19 cellular contexts compared by ENCODE assay signal in genomic region chr11:2651054-2651617, GRCh38. TPM values are rescaled to one million over a fixed set of nuclear protein-coding genes. Genes with fewer than 3 reads are reported as not detected.
DNase-seq lines count a peak whose midpoint lies in the region; ATAC-seq, FAIRE-seq and TF ChIP-seq lines count a peak whose summit lies in the region.
"Had no signal": no experiment of that assay in that cellular context is flagged by ENCODE, and none has a peak within 500 bp of the region (broad histone marks: within the 10 kb centered on the region; RNA-seq: fewer than 3 reads in every experiment).

No MANE protein-coding gene starts in this region.

- H3K4me3 ChIP-seq in H1 (ENCODE audit: extremely low read depth in 1 of 4, insufficient read depth in 2 of 4, low read depth in 3 of 4, low read length in 4 of 4): no peak overlapping the region
- H3K4me3 ChIP-seq: PC-9, SJCRH30 had no signal

- no peak overlapping the region for H3K14ac ChIP-seq in H1 (ENCODE audit: insufficient read length)

- H4K91ac ChIP-seq in H1 (replicated peaks; ENCODE audit: insufficient read length, low read length): no peak overlapping the region

- no peak overlapping the region for H3K4me2 ChIP-seq in H1 (ENCODE audit: insufficient read depth in 1 of 2, low read depth in 2 of 2, low read length in 2 of 2)
- H3K4me2 ChIP-seq: PC-9 had no signal

- TF ChIP-seq RAD21 in H1 (IDR thresholded peaks at IDR 0.05 in 1 of 2, conservative IDR thresholded peaks at IDR 0.05 in 1 of 2; ENCODE audit: low read depth in 2 of 2, low read length in 2 of 2): no peak

- H3K27me3 Mint-ChIP-seq in activated naive CD4-positive, alpha-beta T cell treated with anti-CD3 and anti-CD28 coated beads, Interleukin-2, amount 50 U/mL, for 24 hours: no peaks in the 10 kb centered on the region
- H3K27me3 Mint-ChIP-seq in mesothelial cell of epicardium (ENCODE audit: low read depth): no peaks in the 10 kb centered on the region

- H3K56ac ChIP-seq in H1 (replicated peaks; ENCODE audit: insufficient read length, low read depth, low read length): no peak overlapping the region

- WGBS in H1 (ENCODE audit: extremely low coverage in 1 of 2, insufficient coverage in 1 of 2, insufficient read length in 1 of 2, insufficient replicate concordance in 2 of 2, low coverage in 1 of 2, low lambda C conversion rate in 2 of 2, missing lambda C conversion rate in 1 of 2), 2 experiments: 91% methylated on average over 4 of the region's 4 CpGs; no CpG with 5 or more reads in 1 of the 2 experiments

- DNase-seq in activated naive CD4-positive, alpha-beta T cell treated with anti-CD3 and anti-CD28 coated beads, Interleukin-2, amount 50 U/mL, for 16 hours: no peak
- DNase-seq in H1 (ENCODE audit: low read depth in 1 of 2, low spot score in 2 of 2): no peak
- DNase-seq in mesothelial cell of epicardium (ENCODE audit: low spot score in 2 of 2, unreplicated experiment in 2 of 2): no peak
- no peak for DNase-seq in stimulated activated naive CD4-positive, alpha-beta T cell treated with Interleukin-2 at 50 U/mL for 16 hours (lab: John Stamatoyannopoulos, UW)
- DNase-seq in posterior cingulate gyrus: no peak
- DNase-seq: 8988T, ACHN, DMS53, KBM-7, MV-4-11, NCI-H1105, NCI-H1436 treated with DMSO at 0.1 percent for 48 hours, NCI-H187 treated with DMSO at 0.1 percent for 48 hours, NCI-H446, NCI-H526, PC-9, SJCRH30 had no signal

- peaks cover 42% of the 10 kb centered on the region for H3K36me3 Mint-ChIP-seq in activated naive CD4-positive, alpha-beta T cell treated with anti-CD3 and anti-CD28 coated beads, Interleukin-2, amount 50 U/mL, for 24 hours
- H3K36me3 Mint-ChIP-seq in mesothelial cell of epicardium: peaks cover 74% of the 10 kb centered on the region

- no peak overlapping the region for H2AFZ ChIP-seq in H1 (ENCODE audit: low read length)
- H2AFZ ChIP-seq: PC-9 had no signal

- intact Hi-C loops in posterior cingulate gyrus (cut with DNase I): no loop called here

- no peak for FAIRE-seq in H1 (lab: Jason Lieb, UNC)

- no peak overlapping the region for H2BK20ac ChIP-seq in H1 (ENCODE audit: low read length)

- H3K4me3 Mint-ChIP-seq in activated naive CD4-positive, alpha-beta T cell treated with anti-CD3 and anti-CD28 coated beads, Interleukin-2, amount 50 U/mL, for 24 hours: peak overlapping the region; percentile 12
- no peak overlapping the region for H3K4me3 Mint-ChIP-seq in mesothelial cell of epicardium

- peaks cover 9 to 54% (median 43%) of the 10 kb centered on the region in 4 experiments for H3K27me3 ChIP-seq in H1 (replicated peaks in 1 of 4; ENCODE audit: control insufficient read depth in 3 of 4, extremely low read depth in 1 of 4, insufficient read depth in 3 of 4, low read length in 3 of 4)
- H3K27me3 ChIP-seq: SJCRH30 had no signal

- peaks cover 2% of the 10 kb centered on the region for H3K4me1 Mint-ChIP-seq in activated naive CD4-positive, alpha-beta T cell treated with anti-CD3 and anti-CD28 coated beads, Interleukin-2, amount 50 U/mL, for 24 hours
- peaks cover 4% of the 10 kb centered on the region for H3K4me1 Mint-ChIP-seq in mesothelial cell of epicardium

- H3K27ac ChIP-seq in H1 (ENCODE audit: low read depth, low read length): no peak overlapping the region
- H3K27ac ChIP-seq: PC-9, SJCRH30 had no signal

- H3K18ac ChIP-seq in H1 (ENCODE audit: extremely low read depth, low read length): no peak overlapping the region

- H3K27ac Mint-ChIP-seq in activated naive CD4-positive, alpha-beta T cell treated with anti-CD3 and anti-CD28 coated beads, Interleukin-2, amount 50 U/mL, for 24 hours: no peak overlapping the region
- peak overlapping the region; percentile 6 for H3K27ac Mint-ChIP-seq in mesothelial cell of epicardium

- no peak for TF ChIP-seq CTCF in H1 (IDR thresholded peaks at IDR 0.05; ENCODE audit: control extremely low read depth in 1 of 3, insufficient read depth in 1 of 3, low read depth in 1 of 3, low read length in 3 of 3)
- no peak for TF ChIP-seq CTCF in mesothelial cell of epicardium (IDR thresholded peaks at IDR 0.05; ENCODE audit: unreplicated experiment)

- H4K5ac ChIP-seq in H1 (ENCODE audit: insufficient read length, low read depth, low read length): no peak overlapping the region

- no peak for TF ChIP-seq POLR2A in H1 (IDR thresholded peaks at IDR 0.05; ENCODE audit: control extremely low read depth in 1 of 2, low read depth in 2 of 2, low read length in 2 of 2)

- no peaks in the 10 kb centered on the region for H3K4me1 ChIP-seq in H1 (replicated peaks in 1 of 4; ENCODE audit: control insufficient read depth in 3 of 4, insufficient read depth in 4 of 4, low read length in 3 of 4)

- H3K79me2 ChIP-seq in H1 (ENCODE audit: control insufficient read depth in 1 of 2, insufficient read depth in 2 of 2, low read length in 2 of 2): no peaks in the 10 kb centered on the region

- no peak overlapping the region for H3K23ac ChIP-seq in H1 (ENCODE audit: insufficient read length)

- H3K4ac ChIP-seq in H1 (replicated peaks; ENCODE audit: insufficient read length, low read depth, low read length): no peak overlapping the region

- ATAC-seq in GM18867 (IDR thresholded peaks at IDR 0.05; ENCODE audit: unreplicated experiment): no peak

- POLR2A ChIA-PET in H1 (lab: Charles Lee; ENCODE audit: partially characterized antibody): no interaction called here

- no peak overlapping the region for H2BK15ac ChIP-seq in H1 (ENCODE audit: low read length)

- TF ChIP-seq EP300 in H1 (IDR thresholded peaks at IDR 0.05; ENCODE audit: borderline replicate concordance in 1 of 2, low read depth in 2 of 2, low read length in 2 of 2): no peak

- H4K8ac ChIP-seq in H1 (ENCODE audit: extremely low read depth, insufficient read depth, low read length): no peak overlapping the region

- H3K36me3 ChIP-seq in H1 (ENCODE audit: control insufficient read depth in 2 of 4, insufficient read depth in 4 of 4, low read length in 3 of 4): peaks cover 0 to 10% (median 0%) of the 10 kb centered on the region in 4 experiments; a peak in 1 of 8 replicates

- CTCF ChIA-PET in H1 (lab: Charles Lee; ENCODE audit: partially characterized antibody): interaction anchor here (1.5 kb wide), 1 partner anchor 11 kb away, joined by 3 read pairs; no protein-coding TSS in a partner anchor

- H3K9me3 Mint-ChIP-seq in activated naive CD4-positive, alpha-beta T cell treated with anti-CD3 and anti-CD28 coated beads, Interleukin-2, amount 50 U/mL, for 24 hours: peaks cover 21% of the 10 kb centered on the region
- H3K9me3 Mint-ChIP-seq in mesothelial cell of epicardium: peaks cover 59% of the 10 kb centered on the region

- no peak overlapping the region for H2AK5ac ChIP-seq in H1 (ENCODE audit: low read depth, low read length)

- H3K79me1 ChIP-seq in H1 (ENCODE audit: low read depth, low read length): no peaks in the 10 kb centered on the region

- H3K23me2 ChIP-seq in H1 (ENCODE audit: low read depth, low read length): no peaks in the 10 kb centered on the region

- H3K9me3 ChIP-seq in H1 (ENCODE audit: insufficient read depth in 2 of 2, low read depth in 1 of 2, low read length in 1 of 2): peaks cover 78 to 84% of the 10 kb centered on the region in 2 experiments

- H4K20me1 ChIP-seq in H1 (replicated peaks in 1 of 2; ENCODE audit: control insufficient read depth in 1 of 2, insufficient read depth in 2 of 2, low read length in 2 of 2): no peaks in the 10 kb centered on the region

- no peak overlapping the region for H2BK5ac ChIP-seq in H1 (ENCODE audit: low read depth, low read length)

- H2BK12ac ChIP-seq in H1 (ENCODE audit: low read depth, low read length): no peak overlapping the region

- no peak overlapping the region for H2BK120ac ChIP-seq in H1 (replicated peaks; ENCODE audit: low read depth, low read length)

- no peak overlapping the region for H3K9ac ChIP-seq in H1 (replicated peaks in 1 of 4; ENCODE audit: extremely low read depth in 1 of 4, low read depth in 3 of 4, low read length in 3 of 4)

TF ChIP-seq in H1, 55 proteins besides CTCF, POLR2A, EP300 and RAD21:
- TF ChIP-seq CBX8 (IDR thresholded peaks at IDR 0.05; ENCODE audit: borderline replicate concordance, low read depth, low read length) (no peak), TBP (IDR thresholded peaks at IDR 0.05; ENCODE audit: low read depth, low read length) (no peak), CEBPB (IDR thresholded peaks at IDR 0.05; ENCODE audit: low read depth, low read length) (no peak), GTF2F1 (IDR thresholded peaks at IDR 0.05; ENCODE audit: borderline replicate concordance, low read depth, low read length) (0 out of 2 replicates have a peak, but pooled peaks have one; percentile 9), NANOG (IDR thresholded peaks at IDR 0.05; ENCODE audit: insufficient read depth, low read depth, low read length, poor library complexity, severe bottlenecking) (no peak)

RNA-seq across cellular contexts. Expression of gene KCNQ1OT1, which starts 48.7 kb away (rescaled TPM):
- total RNA-seq in H1 (2021; fragmentation: NEBNext Ultra II Directional; extraction: Animal tissue kit (Norgen Biotek cat#: 25700)): 1.2 TPM in 2 replicates
- polyA plus RNA-seq in H1 (2011; rRNA removed): 0.19 and 0.21 TPM in 2 replicates
- 0.08 TPM for polyA plus RNA-seq in H1 (2011; cell fraction: cytosol; rRNA removed)
- polyA plus RNA-seq in H1 (2011; cell fraction: nucleus; rRNA removed): 2.4 TPM
- 0.19 to 0.30 TPM (median 0.24 TPM) in 4 replicates for polyA plus RNA-seq in H1 (2012, experiment 1 of 2)
- 0.01 TPM for polyA plus RNA-seq in H1 (2012, experiment 2 of 2)
- polyA plus RNA-seq in H1 (2013, experiment 1 of 2): 0.20 TPM
- 0.13 TPM for polyA plus RNA-seq in H1 (2013, experiment 2 of 2)
- polyA minus RNA-seq in H1 (2011; rRNA and poly(A)+ RNA removed): 6.2 and 7.3 TPM in 2 replicates
- 1.0 TPM for polyA minus RNA-seq in H1 (2011; cell fraction: cytosol; rRNA and poly(A)+ RNA removed)
- 21.4 TPM for polyA minus RNA-seq in H1 (2011; cell fraction: nucleus; rRNA and poly(A)+ RNA removed)
- total RNA-seq in mesothelial cell of epicardium: 30.5 to 35.1 TPM (median 31.9 TPM) in 3 replicates

Comparison
In these comparisons a context has a peak if more than half of its experiments do, and no peak if none do; other contexts are left out.
1. RNA of gene KCNQ1OT1, which starts 48.7 kb away (total RNA-seq): 30.5 to 35.1 TPM in mesothelial cell of epicardium; 1.2 TPM in H1; every median in the first group is over 10 times any median in the second.